ENCODE assay signal across 9 cellular contexts in genomic region chr2:206392118-206392517, GRCh38. TPM values are rescaled to one million over a fixed set of nuclear protein-coding genes. Genes with fewer than 3 reads are reported as not detected.
DNase-seq lines count a peak whose midpoint lies in the region; ATAC-seq and TF ChIP-seq lines count a peak whose summit lies in the region.
"Had no signal": no experiment of that assay in that cellular context is flagged by ENCODE, and none has a peak within 500 bp of the region (broad histone marks: within the 10 kb centered on the region; RNA-seq: fewer than 3 reads in every experiment).

No MANE protein-coding gene starts in this region.

- ATAC-seq in GM21619 (IDR thresholded peaks at IDR 0.05; ENCODE audit: unreplicated experiment) = peak; percentile 100

- DNase-seq in stimulated activated CD4-positive, alpha-beta T cell treated with anti-CD3 and anti-CD28 coated beads, Interleukin-15, amount 100 ng/mL, for 24 hours = peak; percentile 36
- DNase-seq in stimulated activated CD4-positive, alpha-beta T cell treated with anti-CD3 and anti-CD28 coated beads, Interleukin-4, amount 100 ng/mL, for 1 hour = no peak
- DNase-seq in HL-60 (ENCODE audit: low read depth in 1 of 2, low spot score in 1 of 2) (peak; percentile 11 to 21), SKM-1 (lab: John Stamatoyannopoulos, UW; ENCODE audit: unreplicated experiment) (peak; percentile 29), fibroblast of gingiva (ENCODE audit: low read depth) (peak; percentile 8), smooth muscle cell (lab: John Stamatoyannopoulos, UW; ENCODE audit: unreplicated experiment) (no peak)
- no peak for DNase-seq in activated T-helper 1 cell treated with anti-CD3 and anti-CD28 coated beads, Interleukin-12 subunit alpha, Interleukin-12 subunit beta, Interleukin-2, Interleukin-4 antibody, amounts not matched to agents 30 ng/mL and 10 ng/mL and 1 ng/mL, durations not matched to agents 14 hours and 24 hours and 36 hours (ENCODE audit: low spot score)
- DNase-seq: left cardiac atrium had no signal

- no peak overlapping the region for H2AFZ ChIP-seq in smooth muscle cell (ENCODE audit: low read depth)

- H3F3A ChIP-seq in smooth muscle cell (ENCODE audit: low read depth) = no peaks in the 10 kb centered on the region

- H3K9ac ChIP-seq in smooth muscle cell (ENCODE audit: low read depth) = no peak overlapping the region

- H3K36me3 Mint-ChIP-seq in activated T-helper 1 cell treated with anti-CD3 and anti-CD28 coated beads, Interleukin-12 subunit alpha, Interleukin-12 subunit beta, Interleukin-2, Interleukin-4 antibody, amounts not matched to agents 30 ng/mL and 10 ng/mL and 1 ng/mL, durations not matched to agents 14 hours and 24 hours and 36 hours (ENCODE audit: low read depth) = no peaks in the 10 kb centered on the region

- H3K9me3 Mint-ChIP-seq in activated T-helper 1 cell treated with anti-CD3 and anti-CD28 coated beads, Interleukin-12 subunit alpha, Interleukin-12 subunit beta, Interleukin-2, Interleukin-4 antibody, amounts not matched to agents 30 ng/mL and 10 ng/mL and 1 ng/mL, durations not matched to agents 14 hours and 24 hours and 36 hours = no peaks in the 10 kb centered on the region

- H3K27ac ChIP-seq in HL-60 (replicated peaks) = no peak overlapping the region
- no peak overlapping the region for H3K27ac ChIP-seq in smooth muscle cell (ENCODE audit: low read depth)

- H3K27me3 Mint-ChIP-seq in activated T-helper 1 cell treated with anti-CD3 and anti-CD28 coated beads, Interleukin-12 subunit alpha, Interleukin-12 subunit beta, Interleukin-2, Interleukin-4 antibody, amounts not matched to agents 30 ng/mL and 10 ng/mL and 1 ng/mL, durations not matched to agents 14 hours and 24 hours and 36 hours (ENCODE audit: insufficient read depth) = peaks cover 1% of the 10 kb centered on the region

- H3K4me1 Mint-ChIP-seq in activated T-helper 1 cell treated with anti-CD3 and anti-CD28 coated beads, Interleukin-12 subunit alpha, Interleukin-12 subunit beta, Interleukin-2, Interleukin-4 antibody, amounts not matched to agents 30 ng/mL and 10 ng/mL and 1 ng/mL, durations not matched to agents 14 hours and 24 hours and 36 hours (ENCODE audit: low read depth) = no peaks in the 10 kb centered on the region

- H3K4me3 ChIP-seq in HL-60 (replicated peaks; ENCODE audit: insufficient read depth, low read length) (no peak overlapping the region), smooth muscle cell (no peak overlapping the region)

- TF ChIP-seq CTCF in HL-60 (IDR thresholded peaks at IDR 0.05; ENCODE audit: insufficient read depth, low read length) = peak; percentile 59
- TF ChIP-seq CTCF in smooth muscle cell (IDR thresholded peaks at IDR 0.05; ENCODE audit: borderline replicate concordance, insufficient read depth, poor library complexity, severe bottlenecking) = peak; percentile 56

- no peaks in the 10 kb centered on the region for H3K27me3 ChIP-seq in HL-60 (ENCODE audit: insufficient read depth, poor library complexity, severe bottlenecking)
- no peaks in the 10 kb centered on the region for H3K27me3 ChIP-seq in smooth muscle cell (ENCODE audit: low read depth)

- H4K20me1 ChIP-seq in smooth muscle cell (ENCODE audit: low read depth) = no peaks in the 10 kb centered on the region

- no peak overlapping the region for H3K4me2 ChIP-seq in smooth muscle cell

- H3K4me1 ChIP-seq in smooth muscle cell (ENCODE audit: low read depth) = no peaks in the 10 kb centered on the region

- no peak overlapping the region for H3K4me3 Mint-ChIP-seq in activated T-helper 1 cell treated with anti-CD3 and anti-CD28 coated beads, Interleukin-12 subunit alpha, Interleukin-12 subunit beta, Interleukin-2, Interleukin-4 antibody, amounts not matched to agents 30 ng/mL and 10 ng/mL and 1 ng/mL, durations not matched to agents 14 hours and 24 hours and 36 hours

- H3K9me3 ChIP-seq in smooth muscle cell (replicated peaks; ENCODE audit: low read depth) = no peaks in the 10 kb centered on the region

- intact Hi-C loops in activated T-helper 1 cell treated with anti-CD3 and anti-CD28 coated beads, Interleukin-12 subunit alpha, Interleukin-12 subunit beta, Interleukin-2, Interleukin-4 antibody, amounts not matched to agents 30 ng/mL and 10 ng/mL and 1 ng/mL, durations not matched to agents 14 hours and 24 hours and 36 hours (cut with micrococcal nuclease) = no loop called here

- no peaks in the 10 kb centered on the region for H3K79me2 ChIP-seq in smooth muscle cell (ENCODE audit: low read depth)

- H3K27ac Mint-ChIP-seq in activated T-helper 1 cell treated with anti-CD3 and anti-CD28 coated beads, Interleukin-12 subunit alpha, Interleukin-12 subunit beta, Interleukin-2, Interleukin-4 antibody, amounts not matched to agents 30 ng/mL and 10 ng/mL and 1 ng/mL, durations not matched to agents 14 hours and 24 hours and 36 hours = no peak overlapping the region

- H3K36me3 ChIP-seq in smooth muscle cell (ENCODE audit: low read depth) = no peaks in the 10 kb centered on the region

- 13% methylated on average over 2 of the region's 2 CpGs for WGBS in smooth muscle cell (ENCODE audit: low lambda C conversion rate)

RNA-seq across cellular contexts. Expression of gene ADAM23, which starts 51.2 kb away (rescaled TPM):
- total RNA-seq in smooth muscle cell = 4.8 and 7.0 TPM in 2 replicates
- 11.9 and 18.2 TPM in 2 replicates for polyA plus RNA-seq in smooth muscle cell
- 0.15 and 0.16 TPM in 2 replicates for total RNA-seq in activated T-helper 1 cell treated with anti-CD3 and anti-CD28 coated beads, Interleukin-12 subunit alpha, Interleukin-12 subunit beta, Interleukin-2, Interleukin-4 antibody, amounts not matched to agents 30 ng/mL and 10 ng/mL and 1 ng/mL, durations not matched to agents 14 hours and 24 hours and 36 hours

Comparison
In these comparisons a context has a peak if more than half of its experiments do, and no peak if none do; other contexts are left out.
1. DNase-seq: peak in stimulated activated CD4-positive, alpha-beta T cell treated with anti-CD3 and anti-CD28 coated beads, Interleukin-15, amount 100 ng/mL, for 24 hours (single experiment), HL-60 (2 of 2), SKM-1 (single experiment) and fibroblast of gingiva (single experiment); none in stimulated activated CD4-positive, alpha-beta T cell treated with anti-CD3 and anti-CD28 coated beads, Interleukin-4, amount 100 ng/mL, for 1 hour (single experiment), smooth muscle cell (single experiment) and activated T-helper 1 cell treated with anti-CD3 and anti-CD28 coated beads, Interleukin-12 subunit alpha, Interleukin-12 subunit beta, Interleukin-2, Interleukin-4 antibody, amounts not matched to agents 30 ng/mL and 10 ng/mL and 1 ng/mL, durations not matched to agents 14 hours and 24 hours and 36 hours (single experiment).